Comparison of ENCODE assay signal across 1 cellular context in genomic region chr16:29907973-29908372, GRCh38.
TF ChIP-seq lines count a peak whose summit lies in the region.

No MANE protein-coding gene starts in this region.

TF ChIP-seq in HepG2, 621 proteins besides CTCF, POLR2A, EP300 and RAD21 (continued from another document):
- no peak for TF ChIP-seq ZBTB49 (CRISPR knock-in tag; IDR thresholded peaks at IDR 0.05; ENCODE audit: borderline replicate concordance)
- TF ChIP-seq ZNF281 (CRISPR knock-in tag; IDR thresholded peaks at IDR 0.05; ENCODE audit: borderline replicate concordance), result peak; percentile 71
- TF ChIP-seq DZIP1 (CRISPR knock-in tag; IDR thresholded peaks at IDR 0.05), result no peak
- no peak for TF ChIP-seq ZSCAN12 (CRISPR knock-in tag; IDR thresholded peaks at IDR 0.05)
- no peak for TF ChIP-seq PBX2 (CRISPR knock-in tag; IDR thresholded peaks at IDR 0.05)
- no peak for TF ChIP-seq PRDM4 (CRISPR knock-in tag; IDR thresholded peaks at IDR 0.05; ENCODE audit: borderline replicate concordance)
- TF ChIP-seq CENPT (CRISPR knock-in tag; IDR thresholded peaks at IDR 0.05; ENCODE audit: low read depth), result no peak
TF ChIP-seq in HepG2: peak in this region for 6.
